Comparison of ENCODE assay signal across 12 cellular contexts in genomic region chr3:134350861-134351311, GRCh38. TPM values are rescaled to one million over a fixed set of nuclear protein-coding genes. Genes with fewer than 3 reads are reported as not detected.
DNase-seq lines count a peak whose midpoint lies in the region; ATAC-seq and TF ChIP-seq lines count a peak whose summit lies in the region.
"Had no signal": no experiment of that assay in that cellular context is flagged by ENCODE, and none has a peak within 500 bp of the region (broad histone marks: within the 10 kb centered on the region; RNA-seq: fewer than 3 reads in every experiment).

No MANE protein-coding gene starts in this region.

- no peaks in the 10 kb centered on the region for H3K27me3 ChIP-seq in Caco-2 (replicated peaks; ENCODE audit: control insufficient read depth, insufficient read depth, low read length)
- H3K27me3 ChIP-seq: BE2C, thyroid gland had no signal

- peak; percentile 22; the same call in 1 of the 2 replicates for TF ChIP-seq RAD21 in Ishikawa (IDR thresholded peaks at IDR 0.05; ENCODE audit: low read depth)

- peaks cover 82% of the 10 kb centered on the region for H3K4me1 ChIP-seq in Caco-2
- H3K4me1 ChIP-seq: BE2C had no signal

- DNase-seq in Caco-2 (peak; percentile 79 to 87), posterior vena cava (ENCODE audit: low spot score) (peak; percentile 64), NCI-H526 treated with DMSO at 0.1 percent for 48 hours (lab: John Stamatoyannopoulos, UW) (no peak), inferior parietal cortex (ENCODE audit: extremely low spot score) (no peak), NCI-H1417 treated with DMSO at 0.1 percent for 48 hours (lab: John Stamatoyannopoulos, UW) (no peak), D341Med (ENCODE audit: low spot score) (no peak)
- DNase-seq: BE2C, NCI-H2227 treated with DMSO at 0.1 percent for 48 hours, SHP77, thyroid gland had no signal

- no peak overlapping the region for H3K4me3 ChIP-seq in Caco-2 (ENCODE audit: low read depth, low read length)
- H3K4me3 ChIP-seq: thyroid gland had no signal

- H3K4me1 Mint-ChIP-seq in Caco-2 (ENCODE audit: low read depth, unreplicated experiment) = peaks cover 74% of the 10 kb centered on the region

- ATAC-seq in esophagus mucosa = peak; percentile 94

- peak overlapping the region; percentile 38 for H3K4me3 Mint-ChIP-seq in Caco-2 (ENCODE audit: unreplicated experiment)

- CTCF ChIA-PET in Caco-2 (lab: Charles Lee) = interaction anchor here (0.6 to 2.5 kb wide), 4 partner anchors 12 to 141 kb away, joined by 3 to 8 read pairs (median 4); no protein-coding TSS in a partner anchor

- peaks cover 16% of the 10 kb centered on the region for H3K9me3 ChIP-seq in Caco-2
- H3K9me3 ChIP-seq: BE2C, thyroid gland had no signal

- 0 out of 2 replicates have a peak, but pooled peaks cover 2% of the 10 kb centered on the region for H3K36me3 ChIP-seq in Caco-2 (ENCODE audit: control insufficient read depth, insufficient read depth, low read length)
- H3K36me3 ChIP-seq: BE2C had no signal

- TF ChIP-seq CTCF in Caco-2 (IDR thresholded peaks at IDR 0.05; ENCODE audit: insufficient read depth in 1 of 2, low read depth in 1 of 2, low read length in 1 of 2, severe bottlenecking in 1 of 2, unreplicated experiment in 1 of 2) = no peak

- intact Hi-C loops in Caco-2 (cut with micrococcal nuclease; ENCODE audit: unreplicated experiment) = no loop called here
- intact Hi-C loops in posterior vena cava (cut with DNase I) = no loop called here

- peak; percentile 83; the same call in 1 of the 2 replicates for TF ChIP-seq EP300 in Ishikawa (IDR thresholded peaks at IDR 0.05; ENCODE audit: borderline replicate concordance)

- BruUV-seq in Caco-2 (replicated peaks; lab: Mats Ljungman, UMichigan) = no TSS peak

- peaks cover 78% of the 10 kb centered on the region for H3K36me3 Mint-ChIP-seq in Caco-2 (ENCODE audit: insufficient read depth, unreplicated experiment)

- H3K27me3 Mint-ChIP-seq in Caco-2 (ENCODE audit: insufficient read depth, unreplicated experiment) = no peaks in the 10 kb centered on the region

- peak overlapping the region; percentile 65 for H3K27ac Mint-ChIP-seq in Caco-2 (ENCODE audit: unreplicated experiment)

- POLR2A ChIA-PET in Caco-2 (lab: Charles Lee) = interaction anchor here (0.8 to 4.5 kb wide), 7 partner anchors 12 to 42 kb away, joined by 3 to 24 read pairs (median 3); partner anchors contain the start of gene AMOTL2

- H3K9me3 Mint-ChIP-seq in Caco-2 (ENCODE audit: unreplicated experiment) = no peaks in the 10 kb centered on the region

TF ChIP-seq in Ishikawa, 13 proteins besides CTCF, POLR2A, EP300 and RAD21:
- TF ChIP-seq REST (IDR thresholded peaks at IDR 0.05; ENCODE audit: low read depth) = no peak
- TF ChIP-seq YY1 (IDR thresholded peaks at IDR 0.05; ENCODE audit: low read depth) = no peak; the same call in 1 of the 2 replicates
- TF ChIP-seq, protein P1, sequence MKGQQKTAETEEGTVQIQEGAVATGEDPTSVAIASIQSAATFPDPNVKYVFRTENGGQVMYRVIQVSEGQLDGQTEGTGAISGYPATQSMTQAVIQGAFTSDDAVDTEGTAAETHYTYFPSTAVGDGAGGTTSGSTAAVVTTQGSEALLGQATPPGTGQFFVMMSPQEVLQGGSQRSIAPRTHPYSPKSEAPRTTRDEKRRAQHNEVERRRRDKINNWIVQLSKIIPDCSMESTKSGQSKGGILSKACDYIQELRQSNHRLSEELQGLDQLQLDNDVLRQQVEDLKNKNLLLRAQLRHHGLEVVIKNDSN (IDR thresholded peaks at IDR 0.05) = 0 out of 2 replicates have a peak, but pooled peaks have one; percentile 36
- TF ChIP-seq TCF12 (IDR thresholded peaks at IDR 0.05; ENCODE audit: low read depth) = peak; percentile 87
- peak; percentile 80 for TF ChIP-seq MAX (IDR thresholded peaks at IDR 0.05)
- TF ChIP-seq TEAD4 (IDR thresholded peaks at IDR 0.05) = peak; percentile 87
- no peak for TF ChIP-seq CEBPB (IDR thresholded peaks at IDR 0.05)
- no peak for TF ChIP-seq TAF1 (IDR thresholded peaks at IDR 0.05; ENCODE audit: low read depth)
- peak; percentile 70 for TF ChIP-seq NFIC (IDR thresholded peaks at IDR 0.05)
- no peak for TF ChIP-seq EGR1 (IDR thresholded peaks at IDR 0.05)
- TF ChIP-seq FOXM1 (IDR thresholded peaks at IDR 0.05; ENCODE audit: borderline replicate concordance, low read depth) = no peak
- TF ChIP-seq ZBTB7A (IDR thresholded peaks at IDR 0.05; ENCODE audit: low read depth) = no peak
- no peak for TF ChIP-seq CREB1 (IDR thresholded peaks at IDR 0.05; ENCODE audit: low read depth)

RNA-seq across cellular contexts. Expression of gene AMOTL2, which starts 23.4 kb away (rescaled TPM):
- total RNA-seq in Caco-2 (2022) (220 and 271 TPM in 2 replicates), esophagus mucosa (33.2 TPM), posterior vena cava (10 to 100 TPM; 49.9 to 56.5 TPM)

Comparison
In these comparisons a context has a peak if more than half of its experiments do, and no peak if none do; other contexts are left out.
1. DNase-seq: peak in Caco-2 (2 of 2) and posterior vena cava (single experiment); none in NCI-H526 treated with DMSO at 0.1 percent for 48 hours (single experiment), inferior parietal cortex (single experiment), NCI-H1417 treated with DMSO at 0.1 percent for 48 hours (single experiment) and D341Med (single experiment).